16 cellular contexts compared by ENCODE assay signal in genomic region chr10:71235808-71236207, GRCh38. TPM values are rescaled to one million over a fixed set of nuclear protein-coding genes. Genes with fewer than 3 reads are reported as not detected.
DNase-seq lines count a peak whose midpoint lies in the region; TF ChIP-seq lines count a peak whose summit lies in the region.
"Had no signal": no experiment of that assay in that cellular context is flagged by ENCODE, and none has a peak within 500 bp of the region (broad histone marks: within the 10 kb centered on the region; RNA-seq: fewer than 3 reads in every experiment).

No MANE protein-coding gene starts in this region.

- peaks cover 61% of the 10 kb centered on the region for H3F3A ChIP-seq in smooth muscle cell (ENCODE audit: low read depth)

- no peaks in the 10 kb centered on the region for H3K36me3 Mint-ChIP-seq in CD8-positive, alpha-beta memory T cell
- H3K36me3 Mint-ChIP-seq: naive thymus-derived CD4-positive, alpha-beta T cell had no signal

- H3K27ac Mint-ChIP-seq in CD8-positive, alpha-beta memory T cell, result no peak overlapping the region
- H3K27ac Mint-ChIP-seq: activated CD4-positive, alpha-beta T cell treated with anti-CD3 and anti-CD28 coated beads, Interleukin-2, amount 10 ng/mL, durations not matched to agents 7 days and 5 days; naive thymus-derived CD4-positive, alpha-beta T cell had no signal

- DNase-seq in CD8-positive, alpha-beta memory T cell, result no peak
- DNase-seq in SK-N-MC (ENCODE audit: low read depth, low spot score) (no peak), smooth muscle cell (lab: John Stamatoyannopoulos, UW; ENCODE audit: unreplicated experiment) (no peak), GM19240 (ENCODE audit: insufficient read length, low spot score) (no peak), NCI-H524 treated with DMSO at 0.1 percent for 48 hours (lab: John Stamatoyannopoulos, UW) (no peak), DMS79 treated with DMSO at 0.1 percent for 48 hours (lab: John Stamatoyannopoulos, UW) (no peak)
- DNase-seq in stimulated activated CD4-positive, alpha-beta T cell treated with anti-CD3 and anti-CD28 coated beads, Interleukin-4, amount 100 ng/mL, for 4 hours, result no peak
- DNase-seq: activated CD4-positive, alpha-beta T cell treated with anti-CD3 and anti-CD28 coated beads, Interleukin-2, amount 10 ng/mL, durations not matched to agents 7 days and 5 days; activated naive CD4-positive, alpha-beta T cell treated with Interleukin-2 at 50 U/mL for 16 hours; cortex of kidney; foreskin melanocyte; naive thymus-derived CD4-positive, alpha-beta T cell; NCI-H187; NK-92 treated with Interleukin-12 subunit alpha and Interleukin-12 subunit beta, amount 100 ng/mL, for 24 hours; T-helper 1 cell had no signal

- no peak overlapping the region for H2AFZ ChIP-seq in smooth muscle cell (ENCODE audit: low read depth)

- peaks cover 80% of the 10 kb centered on the region for H3K79me2 ChIP-seq in smooth muscle cell (ENCODE audit: low read depth)

- no peaks in the 10 kb centered on the region for H3K9me3 Mint-ChIP-seq in CD8-positive, alpha-beta memory T cell
- H3K9me3 Mint-ChIP-seq: activated CD4-positive, alpha-beta T cell treated with anti-CD3 and anti-CD28 coated beads, Interleukin-2, amount 10 ng/mL, durations not matched to agents 7 days and 5 days; naive thymus-derived CD4-positive, alpha-beta T cell had no signal

- H3K4me1 Mint-ChIP-seq in CD8-positive, alpha-beta memory T cell, result no peaks in the 10 kb centered on the region
- H3K4me1 Mint-ChIP-seq: activated CD4-positive, alpha-beta T cell treated with anti-CD3 and anti-CD28 coated beads, Interleukin-2, amount 10 ng/mL, durations not matched to agents 7 days and 5 days; naive thymus-derived CD4-positive, alpha-beta T cell had no signal

- CTCF ChIA-PET in CD8-positive, alpha-beta memory T cell (lab: Charles Lee), result no interaction called here

- no peak overlapping the region for H3K9ac ChIP-seq in SK-N-MC (ENCODE audit: insufficient read length)
- peak overlapping the region; percentile 28 for H3K9ac ChIP-seq in smooth muscle cell (ENCODE audit: low read depth)

- H3K4me2 ChIP-seq in smooth muscle cell, result peak overlapping the region; percentile 71

- TF ChIP-seq CTCF in smooth muscle cell (IDR thresholded peaks at IDR 0.05; ENCODE audit: borderline replicate concordance, insufficient read depth, poor library complexity, severe bottlenecking), result no peak

- no peak overlapping the region for H3K4me3 Mint-ChIP-seq in CD8-positive, alpha-beta memory T cell
- H3K4me3 Mint-ChIP-seq: activated CD4-positive, alpha-beta T cell treated with anti-CD3 and anti-CD28 coated beads, Interleukin-2, amount 10 ng/mL, durations not matched to agents 7 days and 5 days; naive thymus-derived CD4-positive, alpha-beta T cell had no signal

- H3K27me3 ChIP-seq in CD8-positive, alpha-beta memory T cell (ENCODE audit: insufficient read depth, low read length, poor library complexity, severe bottlenecking), result no peaks in the 10 kb centered on the region
- no peaks in the 10 kb centered on the region for H3K27me3 ChIP-seq in layer of hippocampus (ENCODE audit: control insufficient read depth, insufficient read depth, low read length)
- H3K27me3 ChIP-seq in smooth muscle cell (ENCODE audit: low read depth), result no peaks in the 10 kb centered on the region

- H3K36me3 ChIP-seq in CD8-positive, alpha-beta memory T cell (ENCODE audit: insufficient read depth, low read length), result no peaks in the 10 kb centered on the region
- H3K36me3 ChIP-seq in SK-N-MC (ENCODE audit: insufficient read depth, low read length), result no peaks in the 10 kb centered on the region
- no peaks in the 10 kb centered on the region for H3K36me3 ChIP-seq in smooth muscle cell (ENCODE audit: low read depth)

- WGBS in smooth muscle cell (ENCODE audit: low lambda C conversion rate), result 48% methylated on average over 7 of the region's 7 CpGs

- peak overlapping the region; percentile 24 for H3K27ac ChIP-seq in CD8-positive, alpha-beta memory T cell (ENCODE audit: low read depth, low read length)
- H3K27ac ChIP-seq in SK-N-MC, result peak overlapping the region; percentile 81; the same call in 1 of the 2 replicates
- peak overlapping the region; percentile 52 for H3K27ac ChIP-seq in layer of hippocampus (ENCODE audit: low read depth, low read length)
- peak overlapping the region; percentile 93 for H3K27ac ChIP-seq in smooth muscle cell (ENCODE audit: low read depth)

- H4K20me1 ChIP-seq in smooth muscle cell (ENCODE audit: low read depth), result peaks cover 27% of the 10 kb centered on the region

- peaks cover 4 to 11% of the 10 kb centered on the region in 2 donors for H3K27me3 Mint-ChIP-seq in CD8-positive, alpha-beta memory T cell
- H3K27me3 Mint-ChIP-seq: naive thymus-derived CD4-positive, alpha-beta T cell had no signal

- no peaks in the 10 kb centered on the region for H3K4me1 ChIP-seq in CD8-positive, alpha-beta memory T cell (ENCODE audit: insufficient read depth, low read length)
- H3K4me1 ChIP-seq in smooth muscle cell (ENCODE audit: low read depth), result peaks cover 68% of the 10 kb centered on the region

- no peaks in the 10 kb centered on the region for H3K9me3 ChIP-seq in CD8-positive, alpha-beta memory T cell (ENCODE audit: low read length)
- H3K9me3 ChIP-seq in SK-N-MC (ENCODE audit: low read depth, low read length), result no peaks in the 10 kb centered on the region
- no peaks in the 10 kb centered on the region for H3K9me3 ChIP-seq in smooth muscle cell (replicated peaks; ENCODE audit: low read depth)

- POLR2A ChIA-PET in CD8-positive, alpha-beta memory T cell (lab: Charles Lee), result no interaction called here

- no peak overlapping the region for H3K4me3 ChIP-seq in CD8-positive, alpha-beta memory T cell (ENCODE audit: low read length)
- H3K4me3 ChIP-seq in SK-N-MC (peak overlapping the region; percentile 42), smooth muscle cell (no peak overlapping the region)

RNA-seq across cellular contexts. Expression of gene UNC5B, which starts 23.4 kb away (rescaled TPM):
- total RNA-seq in CD8-positive, alpha-beta memory T cell, result under 1 TPM; 0.11 to 0.13 TPM
- polyA plus RNA-seq in CD8-positive, alpha-beta memory T cell, result 0.06 TPM
- 89.6 and 92.7 TPM in 2 replicates for total RNA-seq in smooth muscle cell
- 115 and 142 TPM in 2 replicates for polyA plus RNA-seq in smooth muscle cell
- total RNA-seq: activated CD4-positive, alpha-beta T cell treated with anti-CD3 and anti-CD28 coated beads, Interleukin-2, amount 10 ng/mL, durations not matched to agents 7 days and 5 days had no signal
- polyA plus RNA-seq: naive thymus-derived CD4-positive, alpha-beta T cell had no signal

Comparison
In these comparisons a context has a peak if more than half of its experiments do, and no peak if none do; other contexts are left out.
1. H3K27ac ChIP-seq: peak in every context shown above with its lines; median percentile 93 in smooth muscle cell; 81 in SK-N-MC; 52 in layer of hippocampus; 24 in CD8-positive, alpha-beta memory T cell.
2. RNA of gene UNC5B, which starts 23.4 kb away (total RNA-seq): 89.6 to 92.7 TPM in smooth muscle cell; 0.11 to 0.13 TPM in CD8-positive, alpha-beta memory T cell; every median in the first group is over 10 times any median in the second.